In the genomic region with DNA sequence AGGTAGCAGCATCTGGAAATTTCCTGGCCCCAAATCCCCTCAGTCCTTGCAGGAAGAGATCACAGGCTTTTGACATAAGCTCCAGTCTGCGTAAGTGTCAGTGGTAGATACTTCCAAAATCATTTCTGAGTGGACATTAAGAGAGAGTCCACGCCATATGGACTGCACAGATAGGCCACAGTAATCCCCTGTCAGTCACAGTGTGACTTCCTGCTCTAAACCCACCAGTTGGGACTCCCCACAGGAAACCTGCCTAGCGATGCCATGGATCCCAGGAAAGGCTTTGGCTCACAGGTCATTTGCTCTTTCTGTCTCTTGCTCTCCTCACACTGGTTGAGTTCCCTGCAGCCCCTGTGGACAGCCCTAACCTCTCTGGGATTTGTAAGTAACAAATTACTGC, we compare ENCODE assay signal across 20 cellular contexts. TPM values are rescaled to one million over a fixed set of nuclear protein-coding genes. Genes with fewer than 3 reads are reported as not detected.
DNase-seq lines count a peak whose midpoint lies in the region; ATAC-seq, FAIRE-seq and TF ChIP-seq lines count a peak whose summit lies in the region.
"Had no signal": no experiment of that assay in that cellular context is flagged by ENCODE, and none has a peak within 500 bp of the region (broad histone marks: within the 10 kb centered on the region; RNA-seq: fewer than 3 reads in every experiment).

No MANE protein-coding gene starts in this region.

- H2AFZ ChIP-seq in K562 (ENCODE audit: low read depth, low read length), result no peak overlapping the region
- H2AFZ ChIP-seq in smooth muscle cell (ENCODE audit: low read depth), result no peak overlapping the region

- intact Hi-C loops in K562 (cut with micrococcal nuclease), result no loop called here
- intact Hi-C loops in A673 (cut with micrococcal nuclease; ENCODE audit: unreplicated experiment), result no loop called here

- H3K36me3 ChIP-seq in K562 (ENCODE audit: control insufficient read depth, insufficient read depth, low read length), result no peaks in the 10 kb centered on the region
- no peaks in the 10 kb centered on the region for H3K36me3 ChIP-seq in smooth muscle cell (ENCODE audit: low read depth)
- H3K36me3 ChIP-seq in A673 (ENCODE audit: insufficient read depth, low read length, poor library complexity, severe bottlenecking), result no peaks in the 10 kb centered on the region
- H3K36me3 ChIP-seq: HAP-1 had no signal

- no peak overlapping the region for H3K4me2 ChIP-seq in K562 (ENCODE audit: insufficient read depth, low read length)
- no peak overlapping the region for H3K4me2 ChIP-seq in smooth muscle cell

- BruUV-seq in K562 (replicated peaks; lab: Mats Ljungman, UMichigan) (no TSS peak), A673 (replicated peaks; lab: Mats Ljungman, UMichigan) (no TSS peak)

- no peaks in the 10 kb centered on the region for H3F3A ChIP-seq in smooth muscle cell (ENCODE audit: low read depth)

- H3K27ac ChIP-seq in K562 (ENCODE audit: extremely low read depth, low read depth, low read length) (no peak overlapping the region), smooth muscle cell (ENCODE audit: low read depth) (no peak overlapping the region), A673 (ENCODE audit: low read depth, low read length, poor library complexity, severe bottlenecking) (no peak overlapping the region)
- H3K27ac ChIP-seq: 22Rv1 had no signal

- TF ChIP-seq RAD21 in K562 (CRISPR knock-in tag; conservative IDR thresholded peaks at IDR 0.05 in 1 of 2, IDR thresholded peaks at IDR 0.05 in 1 of 2), result no peak

- CTCF ChIA-PET in K562 (lab: Yijun Ruan, JAX; ENCODE audit: low intra/inter-chr PET ratio) (no interaction called here), WTC11 (lab: Charles Lee) (no interaction called here), A673 (lab: Charles Lee) (no interaction called here)

- DNase-seq in DMS 273 (lab: John Stamatoyannopoulos, UW; ENCODE audit: unreplicated experiment), result peak; percentile 7
- no peak for DNase-seq in DMS 273 treated with DMSO at 0.1 percent for 48 hours (lab: John Stamatoyannopoulos, UW)
- peak; percentile 73 to 87 for DNase-seq in NCI-H524 (lab: John Stamatoyannopoulos, UW)
- DNase-seq in K562 (ENCODE audit: extremely low read depth in 1 of 4, low spot score in 3 of 4), result no peak
- no peak for DNase-seq in smooth muscle cell (lab: John Stamatoyannopoulos, UW; ENCODE audit: unreplicated experiment)
- no peak for DNase-seq in WTC11 (ENCODE audit: low spot score)
- no peak for DNase-seq in A673 (ENCODE audit: low spot score)
- DNase-seq: ACHN; CD8-positive, alpha-beta T cell; COR-L47; DMS53; GF-D8 had no signal

- no peak overlapping the region for H3K4me3 Mint-ChIP-seq in WTC11
- H3K4me3 Mint-ChIP-seq: B cell; CD14-positive monocyte; CD8-positive, alpha-beta T cell; IgD-negative memory B cell had no signal

- no peak for TF ChIP-seq POLR2A in K562 (conservative IDR thresholded peaks at IDR 0.05)

- peaks cover 34% of the 10 kb centered on the region for H3K36me3 Mint-ChIP-seq in WTC11
- H3K36me3 Mint-ChIP-seq: CD14-positive monocyte; CD8-positive, alpha-beta T cell; IgD-negative memory B cell had no signal

- POLR2A ChIA-PET in K562 (lab: Yijun Ruan, JAX), result interaction anchor here (0.8 kb wide), 2 partner anchors 19 to 153 kb away, joined by 3 to 4 read pairs; no protein-coding TSS in a partner anchor
- POLR2A ChIA-PET in WTC11 (lab: Charles Lee), result no interaction called here
- POLR2A ChIA-PET in A673 (lab: Charles Lee; ENCODE audit: low non-redundant PET), result no interaction called here

- H3K79me2 ChIP-seq in K562 (ENCODE audit: control insufficient read depth, insufficient read depth, low read length) (no peaks in the 10 kb centered on the region), smooth muscle cell (ENCODE audit: low read depth) (no peaks in the 10 kb centered on the region)

- 3% methylated on average over 3 of the region's 3 CpGs for WGBS in K562 (ENCODE audit: insufficient coverage, low coverage, missing lambda C conversion rate)
- 75% methylated on average over 3 of the region's 3 CpGs for WGBS in smooth muscle cell (ENCODE audit: low lambda C conversion rate)

- no peaks in the 10 kb centered on the region; the same call in 1 of the 2 replicates for H3K27me3 Mint-ChIP-seq in WTC11 (ENCODE audit: low read depth)
- H3K27me3 Mint-ChIP-seq: B cell, IgD-negative memory B cell had no signal

- no peak overlapping the region for H3K4me3 ChIP-seq in K562
- H3K4me3 ChIP-seq in smooth muscle cell, result no peak overlapping the region
- H3K4me3 ChIP-seq in A673 (ENCODE audit: low read depth, low read length, poor library complexity, severe bottlenecking), result no peak overlapping the region
- H3K4me3 ChIP-seq: HAP-1 had no signal

- no peak overlapping the region for H3K27ac Mint-ChIP-seq in WTC11
- H3K27ac Mint-ChIP-seq: B cell; CD14-positive monocyte; CD8-positive, alpha-beta T cell; IgD-negative memory B cell had no signal

- in situ Hi-C loops in K562 (cut with MboI), result no loop called here

- no peaks in the 10 kb centered on the region for H3K4me1 ChIP-seq in K562 (replicated peaks in 1 of 2; ENCODE audit: control insufficient read depth in 2 of 2, insufficient read depth in 2 of 2, low read length in 2 of 2)
- no peaks in the 10 kb centered on the region for H3K4me1 ChIP-seq in smooth muscle cell (ENCODE audit: low read depth)
- H3K4me1 ChIP-seq in A673 (ENCODE audit: insufficient read depth, low read length, poor library complexity, severe bottlenecking), result no peaks in the 10 kb centered on the region
- H3K4me1 ChIP-seq: HAP-1 had no signal

- H3K9ac ChIP-seq in K562 (ENCODE audit: insufficient read depth in 1 of 2, low read depth in 2 of 2, low read length in 2 of 2) (no peak overlapping the region), smooth muscle cell (ENCODE audit: low read depth) (no peak overlapping the region)

- no peaks in the 10 kb centered on the region; the same call in 1 of the 2 replicates for H4K20me1 ChIP-seq in K562 (replicated peaks; ENCODE audit: control insufficient read depth, insufficient read depth, low read length)
- H4K20me1 ChIP-seq in smooth muscle cell (ENCODE audit: low read depth), result no peaks in the 10 kb centered on the region

- TF ChIP-seq EP300 in K562 (IDR thresholded peaks at IDR 0.05; ENCODE audit: low read length), result no peak

- TF ChIP-seq CTCF in K562 (IDR thresholded peaks at IDR 0.05 in 2 of 3, conservative IDR thresholded peaks at IDR 0.05 in 1 of 3; ENCODE audit: insufficient read depth in 2 of 3, low read depth in 1 of 3, low read length in 3 of 3) (no peak), smooth muscle cell (IDR thresholded peaks at IDR 0.05; ENCODE audit: borderline replicate concordance, insufficient read depth, poor library complexity, severe bottlenecking) (no peak), WTC11 (IDR thresholded peaks at IDR 0.05) (no peak), A673 (conservative IDR thresholded peaks at IDR 0.05; ENCODE audit: low read depth, low read length) (no peak)

- H3K9me3 Mint-ChIP-seq in WTC11, result peaks cover 66% of the 10 kb centered on the region

- FAIRE-seq in K562 (lab: Jason Lieb, UNC), result no peak
- FAIRE-seq: D721Med, GM19239, H1 had no signal

- H3K9me3 ChIP-seq in K562 (replicated peaks; ENCODE audit: control insufficient read depth, insufficient read depth, low read depth, low read length), result no peaks in the 10 kb centered on the region
- H3K9me3 ChIP-seq in smooth muscle cell (replicated peaks; ENCODE audit: low read depth), result no peaks in the 10 kb centered on the region
- H3K9me3 ChIP-seq in A673 (ENCODE audit: low read depth, low read length, poor library complexity, severe bottlenecking), result peaks cover 8% of the 10 kb centered on the region
- H3K9me3 ChIP-seq: HAP-1 had no signal

- H3K9me1 ChIP-seq in K562 (ENCODE audit: control insufficient read depth, insufficient read depth, low read length), result no peaks in the 10 kb centered on the region

- H3K27me3 ChIP-seq in K562 (ENCODE audit: control insufficient read depth in 2 of 2, insufficient read depth in 2 of 2, low read length in 2 of 2), result peaks cover 0 to 3% of the 10 kb centered on the region in 2 experiments; a peak in 1 of 5 replicates
- H3K27me3 ChIP-seq in smooth muscle cell (ENCODE audit: low read depth), result no peaks in the 10 kb centered on the region
- H3K27me3 ChIP-seq in A673 (replicated peaks; ENCODE audit: insufficient read depth, low read depth, low read length, poor library complexity), result no peaks in the 10 kb centered on the region

- ATAC-seq in K562 (no peak; the same call in 2 of the 3 replicates), WTC11 (no peak)
- ATAC-seq: CD8-positive, alpha-beta T cell had no signal

- peaks cover 9% of the 10 kb centered on the region for H3K4me1 Mint-ChIP-seq in WTC11
- H3K4me1 Mint-ChIP-seq: B cell, CD14-positive monocyte, IgD-negative memory B cell had no signal

TF ChIP-seq in K562, 482 proteins besides CTCF, POLR2A, EP300 and RAD21 (continues in another document):
- no peak for TF ChIP-seq SAP30 (IDR thresholded peaks at IDR 0.05; ENCODE audit: borderline replicate concordance, insufficient read depth, low read depth, low read length, poor library complexity, severe bottlenecking)
- 0 out of 2 replicates have a peak, but pooled peaks have one; percentile 24 for TF ChIP-seq TCF3 (CRISPR knock-in tag; IDR thresholded peaks at IDR 0.05)

RNA-seq across cellular contexts. Expression of a gene that starts 28.8 kb away (rescaled TPM):
- total RNA-seq in K562 (2011; cell fraction: chromatin; rRNA removed; ENCODE audit: low replicate concordance), result 37.6 and 42.7 TPM in 2 replicates
- total RNA-seq in K562 (2011; cell fraction: nucleolus; rRNA removed), result 28.9 and 33.4 TPM in 2 replicates
- 44.3 and 51.5 TPM in 2 replicates for total RNA-seq in K562 (2011; cell fraction: nucleoplasm; rRNA removed)
- total RNA-seq in K562 (2014; rRNA removed) (33.4 and 37.8 TPM in 2 replicates), K562 (2014; rRNA removed; fragmentation: Illumina TruSeq; extraction: Trizol) (21.4 and 25.1 TPM in 2 replicates), K562 (2015; rRNA removed; fragmentation: Illumina TruSeq; extraction: Trizol) (29.9 and 31.1 TPM in 2 replicates), K562 (2021) (26.0 and 26.2 TPM in 2 replicates), smooth muscle cell (not detected in 2 replicates), WTC11 (2021) (not detected in 3 replicates), A673 (2021) (not detected in 2 replicates)
- polyA plus RNA-seq in K562 (2011; rRNA removed) (22.4 and 22.5 TPM in 2 replicates), K562 (2014; fragmentation: Illumina TruSeq; extraction: Trizol) (15.8 and 19.1 TPM in 2 replicates), K562 (2014; fragmentation: Nextera tagmentation; extraction: Ambion mirVana) (1 to 10 TPM; 6.5 to 7.8 TPM), K562 (2014; rRNA removed) (23.6 and 25.2 TPM in 2 replicates), smooth muscle cell (0.07 TPM in 1 of 2 replicates, not detected in the other)
- 13.3 and 19.2 TPM in 2 replicates for polyA plus RNA-seq in K562 (2011; cell fraction: cytosol; rRNA removed)
- polyA plus RNA-seq in K562 (2011; cell fraction: nucleus; rRNA removed), result 35.1 and 35.8 TPM in 2 replicates
- 17.1 and 17.2 TPM in 2 replicates for polyA plus RNA-seq in K562 (2012)
- 35.8 and 40.8 TPM in 2 replicates for polyA minus RNA-seq in K562 (2011; rRNA and poly(A)+ RNA removed)
- polyA minus RNA-seq in K562 (2011; cell fraction: cytosol; rRNA and poly(A)+ RNA removed), result 15.4 and 23.4 TPM in 2 replicates
- polyA minus RNA-seq in K562 (2011; cell fraction: nucleus; rRNA and poly(A)+ RNA removed), result 26.8 and 41.5 TPM in 2 replicates
- total RNA-seq: H1 had no signal
- polyA plus RNA-seq: H1 had no signal

Comparison
In these comparisons a context has a peak if more than half of its experiments do, and no peak if none do; other contexts are left out.
1. DNase-seq: peak in DMS 273 (single experiment) and NCI-H524 (2 of 2); none in DMS 273 treated with DMSO at 0.1 percent for 48 hours (single experiment), K562 (0 of 4), smooth muscle cell (single experiment), WTC11 (single experiment) and A673 (single experiment).
2. RNA of a gene that starts 28.8 kb away (total RNA-seq): 21.4 to 51.5 TPM in K562; not detected in WTC11, not detected in smooth muscle cell and not detected in A673; every median in the first group is over 10 times any median in the second.